ENCODE assay signal across 7 cellular contexts in genomic region chr18:44682181-44682870, GRCh38.
A peak's percentile ranks its signal among the peaks of the same experiment; 100 is the strongest.
DNase-seq lines count a peak whose midpoint lies in the region; ATAC-seq, FAIRE-seq and TF ChIP-seq lines count a peak whose summit lies in the region.

No MANE protein-coding gene starts in this region.

- TF ChIP-seq CTCF in OCI-LY1 (IDR thresholded peaks at IDR 0.05; ENCODE audit: low read length): no peak

- H3K27ac ChIP-seq in OCI-LY1 (ENCODE audit: low read depth, low read length, poor library complexity, severe bottlenecking) (no peak overlapping the region), stomach smooth muscle (ENCODE audit: low read length) (peak overlapping the region; percentile 91)

- H3K9me3 ChIP-seq in OCI-LY1 (ENCODE audit: low read length) (no peaks in the 10 kb centered on the region), stomach smooth muscle (ENCODE audit: control insufficient read depth in 2 of 2, low read length in 2 of 2) (no peaks in the 10 kb centered on the region)

- H3K27me3 ChIP-seq in OCI-LY1 (ENCODE audit: insufficient read depth, low read length) (no peaks in the 10 kb centered on the region), stomach smooth muscle (ENCODE audit: control insufficient read depth in 1 of 2, insufficient read depth in 2 of 2, low read length in 2 of 2) (no peaks in the 10 kb centered on the region)

- H3K4me3 ChIP-seq in OCI-LY1 (ENCODE audit: low read depth, low read length, poor library complexity, severe bottlenecking) (peak overlapping the region; percentile 89), iPS-11a (ENCODE audit: low read depth, low read length) (peak overlapping the region; percentile 35), stomach smooth muscle (ENCODE audit: low read length in 2 of 2) (peak overlapping the region; percentile 89 to 91)

- H2AFZ ChIP-seq in OCI-LY1 (ENCODE audit: low read length): no peak overlapping the region

- DNase-seq in GM19239 (ENCODE audit: insufficient read length, low spot score) (peak; percentile 19), COLO829 (ENCODE audit: low spot score) (no peak), UCSD-AML1 (lab: John Stamatoyannopoulos, UW; ENCODE audit: unreplicated experiment) (no peak)

- no peaks in the 10 kb centered on the region for H4K20me1 ChIP-seq in OCI-LY1 (ENCODE audit: insufficient read depth, low read length)

- H3K9me2 ChIP-seq in OCI-LY1 (ENCODE audit: low read depth, low read length): no peaks in the 10 kb centered on the region

- peak overlapping the region; percentile 81 for H3K4me2 ChIP-seq in OCI-LY1 (ENCODE audit: low read length)

- H3K79me2 ChIP-seq in OCI-LY1 (ENCODE audit: insufficient read depth, low read length): no peaks in the 10 kb centered on the region

- H3K4me1 ChIP-seq in OCI-LY1 (ENCODE audit: insufficient read depth, low read length, severe bottlenecking) (peaks cover 34% of the 10 kb centered on the region), stomach smooth muscle (ENCODE audit: control insufficient read depth, insufficient read depth, low read length) (peaks cover 30% of the 10 kb centered on the region)

- no peak for ATAC-seq in HG02885 (IDR thresholded peaks at IDR 0.05; ENCODE audit: poor library complexity, unreplicated experiment)

- H3K36me3 ChIP-seq in OCI-LY1 (ENCODE audit: insufficient read depth, low read length): no peaks in the 10 kb centered on the region
- no peaks in the 10 kb centered on the region for H3K36me3 ChIP-seq in stomach smooth muscle (ENCODE audit: control insufficient read depth in 2 of 2, insufficient read depth in 2 of 2, low read length in 2 of 2)

- H3K9ac ChIP-seq in OCI-LY1 (ENCODE audit: low read length) (no peak overlapping the region; the same call in 1 of the 2 replicates), stomach smooth muscle (ENCODE audit: low read length in 2 of 2) (peak overlapping the region; percentile 87 to 93)

- FAIRE-seq in GM19239 (lab: Jason Lieb, UNC): no peak

- no peaks in the 10 kb centered on the region for H3F3A ChIP-seq in OCI-LY1 (ENCODE audit: insufficient read depth, low read length)

Comparison
In these comparisons a context has a peak if more than half of its experiments do, and no peak if none do; other contexts are left out.
1. H3K4me3 ChIP-seq: peak in every context shown above with its lines; median percentile 90 in stomach smooth muscle; 89 in OCI-LY1; 35 in iPS-11a.